10 cellular contexts compared by ENCODE assay signal in the genomic region with DNA sequence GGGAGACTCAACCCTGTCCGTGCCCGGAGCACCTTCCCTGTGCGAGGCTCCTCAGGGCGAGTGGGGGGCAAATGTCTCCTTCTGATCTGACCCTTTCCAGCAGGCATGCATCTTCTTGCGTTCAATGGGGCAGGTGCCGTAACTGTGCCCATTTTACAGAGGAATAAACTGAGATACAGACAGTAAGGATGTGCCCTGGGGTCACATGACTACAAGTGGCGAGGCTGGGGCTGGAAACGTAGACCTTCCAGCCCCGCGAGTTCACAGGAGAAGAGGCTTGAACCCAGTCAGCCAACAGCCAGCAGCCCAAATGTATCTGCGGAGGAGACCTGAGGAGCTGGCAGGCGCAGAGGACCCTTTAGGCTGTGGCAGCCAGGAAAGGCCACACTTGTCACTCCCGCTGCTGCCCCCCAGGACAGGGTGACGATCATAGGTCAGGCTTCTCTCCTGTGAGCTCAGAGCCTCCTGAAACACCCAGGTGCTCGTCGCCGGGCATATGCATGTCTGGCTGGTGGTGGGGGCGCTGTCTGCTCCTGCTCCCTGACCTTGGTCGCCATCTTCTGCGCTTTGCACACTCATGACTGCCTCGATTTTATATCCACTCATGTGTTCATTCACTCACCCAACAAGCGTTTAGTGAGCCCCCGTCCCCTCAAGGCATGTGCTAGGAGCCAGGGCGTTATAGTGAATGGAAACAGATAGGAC. TPM values are rescaled to one million over a fixed set of nuclear protein-coding genes. Genes with fewer than 3 reads are reported as not detected.
DNase-seq lines count a peak whose midpoint lies in the region; ATAC-seq, FAIRE-seq and TF ChIP-seq lines count a peak whose summit lies in the region.
"Had no signal": no experiment of that assay in that cellular context is flagged by ENCODE, and none has a peak within 500 bp of the region (broad histone marks: within the 10 kb centered on the region; RNA-seq: fewer than 3 reads in every experiment).

No MANE protein-coding gene starts in this region.

- FAIRE-seq in H54 (lab: Jason Lieb, UNC), result no peak
- FAIRE-seq: G401.6 had no signal

- no peak for DNase-seq in activated T-cell treated with anti-CD3 and anti-CD28 coated beads, Interleukin-2, amount 50 U/mL, for 4 hours
- no peak for DNase-seq in activated T-cell treated with anti-CD3 and anti-CD28 coated beads, Interleukin-2, amount 50 U/mL, for 48 hours
- DNase-seq in NCI-H510A treated with DMSO at 0.1 percent for 48 hours (lab: John Stamatoyannopoulos, UW), result peak; percentile 55
- no peak for DNase-seq in spleen
- no peak for DNase-seq in HUDEP-2 (lab: John Stamatoyannopoulos, UW; ENCODE audit: unreplicated experiment in 76 of 76)
- DNase-seq in H54 (ENCODE audit: insufficient read length, low spot score), result no peak
- DNase-seq: stimulated activated CD4-positive, alpha-beta T cell treated with anti-CD3 and anti-CD28 coated beads, Interleukin-4, amount 100 ng/mL, for 4 hours had no signal

- H3K9me3 ChIP-seq in spleen, result no peaks in the 10 kb centered on the region

- WGBS in spleen, 5 donors, result 93 to 95% (median 94%) methylated on average over 22 to 24 of the region's 24 CpGs

- no peaks in the 10 kb centered on the region for H3K27me3 Mint-ChIP-seq in activated T-cell treated with anti-CD3 and anti-CD28 coated beads, Interleukin-2, amount 50 U/mL, for 4 hours (ENCODE audit: low read depth)
- H3K27me3 Mint-ChIP-seq in brain, result no peaks in the 10 kb centered on the region

- TF ChIP-seq CTCF in brain (conservative IDR thresholded peaks at IDR 0.05), result no peak
- TF ChIP-seq CTCF in spleen (IDR thresholded peaks at IDR 0.05 in 8 of 11, conservative IDR thresholded peaks at IDR 0.05 in 3 of 11), result no peak

- H3K27ac Mint-ChIP-seq in brain, result peak overlapping the region; percentile 81 to 98 (median 87)

- no peaks in the 10 kb centered on the region for H3K27me3 ChIP-seq in spleen (replicated peaks in 1 of 7)

- no peak overlapping the region for H3K4me3 ChIP-seq in spleen

- peaks cover 12% of the 10 kb centered on the region for H3K36me3 Mint-ChIP-seq in activated T-cell treated with anti-CD3 and anti-CD28 coated beads, Interleukin-2, amount 50 U/mL, for 4 hours (ENCODE audit: insufficient read depth)
- no peaks in the 10 kb centered on the region for H3K36me3 Mint-ChIP-seq in brain

- peak overlapping the region in 5 of 8 donors; percentile 46 to 86 (median 78) for H3K27ac ChIP-seq in spleen

- ATAC-seq in activated T-cell treated with anti-CD3 and anti-CD28 coated beads, Interleukin-2, amount 50 U/mL, for 4 hours, result no peak
- ATAC-seq in GM21737 (IDR thresholded peaks at IDR 0.05; ENCODE audit: unreplicated experiment), result no peak

- H3K4me1 ChIP-seq in spleen, result peaks cover 86 to 100% (median 100%) of the 10 kb centered on the region in 6 donors

- no peaks in the 10 kb centered on the region for H3K9me3 Mint-ChIP-seq in activated T-cell treated with anti-CD3 and anti-CD28 coated beads, Interleukin-2, amount 50 U/mL, for 4 hours
- no peaks in the 10 kb centered on the region for H3K9me3 Mint-ChIP-seq in brain

- H3K4me1 Mint-ChIP-seq in activated T-cell treated with anti-CD3 and anti-CD28 coated beads, Interleukin-2, amount 50 U/mL, for 4 hours (ENCODE audit: low read depth), result peaks cover 99% of the 10 kb centered on the region
- peaks cover 96% of the 10 kb centered on the region for H3K4me1 Mint-ChIP-seq in brain

- no peak for TF ChIP-seq POLR2A in spleen (IDR thresholded peaks at IDR 0.05)
- TF ChIP-seq POLR2A in H54 (IDR thresholded peaks at IDR 0.05; ENCODE audit: low read depth, low read length), result no peak

- H3K4me3 Mint-ChIP-seq in activated T-cell treated with anti-CD3 and anti-CD28 coated beads, Interleukin-2, amount 50 U/mL, for 4 hours, result peak overlapping the region; percentile 70
- peak overlapping the region in 2 of 5 experiments; percentile 64 to 73 for H3K4me3 Mint-ChIP-seq in brain

- H3K36me3 ChIP-seq in spleen, result peaks cover 0 to 34% (median 0%) of the 10 kb centered on the region in 6 donors

- intact Hi-C loops in spleen (cut with DNase I; ENCODE audit: low total_unique reads), result no loop called here

RNA-seq across cellular contexts. Expression of a gene that starts 41.7 kb away (rescaled TPM):
- total RNA-seq in activated T-cell treated with anti-CD3 and anti-CD28 coated beads, Interleukin-2, amount 50 U/mL, for 4 hours, result 10 to 100 TPM; 50.3 to 60.2 (median 58.2) TPM
- polyA plus RNA-seq in brain (ENCODE audit: insufficient read depth, low read depth, low replicate concordance) (40.2 TPM), spleen (10 to 100 TPM; 23.2 to 38.4 (median 29.8) TPM)
- 100 to 1,000 TPM in 6 of 7 donors, 10 to 100 TPM in 1; 96.4 to 136 (median 107) TPM for total RNA-seq in spleen
